ENCODE assay signal across 30 cellular contexts in the genomic region with DNA sequence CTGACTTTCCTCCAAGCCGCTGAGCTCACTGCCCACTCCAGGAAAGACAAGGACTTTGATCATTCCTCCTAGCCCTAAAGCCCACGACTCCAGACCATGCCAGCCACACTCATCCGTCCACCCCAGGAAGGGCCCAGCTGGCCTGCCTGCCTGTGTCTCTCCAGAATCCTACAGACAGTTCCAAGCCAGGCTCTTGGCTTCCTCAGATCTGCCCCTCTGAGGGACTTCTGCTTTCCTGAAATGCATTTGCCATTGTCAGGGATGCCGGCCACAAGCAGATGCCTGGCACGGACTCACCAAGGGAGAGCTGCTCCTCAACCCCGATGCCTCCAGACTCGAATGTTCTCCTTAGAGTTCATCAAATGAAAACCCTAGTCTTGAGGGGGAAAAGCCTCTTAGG.
"Had no signal": no experiment of that assay in that cellular context is flagged by ENCODE, and none has a peak within 500 bp of the region (broad histone marks: within the 10 kb centered on the region; RNA-seq: fewer than 3 reads in every experiment).

No MANE protein-coding gene starts in this region.

- H3K27me3 ChIP-seq: Peyer's patch had no signal

- H3K27me3 Mint-ChIP-seq: activated CD4-positive, alpha-beta T cell treated with anti-CD3 and anti-CD28 coated beads, Interleukin-2, amount 10 ng/mL, durations not matched to agents 7 days and 5 days; activated naive CD8-positive, alpha-beta T cell; activated naive CD8-positive, alpha-beta T cell treated with anti-CD3 and anti-CD28 coated beads, Interleukin-2, amount 50 U/mL, for 24 hours; activated T-cell treated with anti-CD3 and anti-CD28 coated beads, Interleukin-2, amount 50 U/mL, for 24 hours had no signal

- H3K36me3 Mint-ChIP-seq: activated naive CD4-positive, alpha-beta T cell treated with anti-CD3 and anti-CD28 coated beads, Interleukin-2, amount 10 ng/mL, durations not matched to agents 7 days and 5 days; activated naive CD8-positive, alpha-beta T cell; brain; WTC11 had no signal

- H3K27ac ChIP-seq: KMS-11, Peyer's patch, RWPE1 had no signal

- DNase-seq: activated CD4-positive, alpha-beta T cell treated with anti-CD3 and anti-CD28 coated beads for 36 hours; activated CD4-positive, alpha-beta T cell treated with anti-CD3 and anti-CD28 coated beads, Interleukin-2, amount 10 ng/mL, durations not matched to agents 7 days and 5 days; activated CD4-positive, alpha-beta T cell treated with anti-CD3 and anti-CD28 coated beads, Interleukin-2, amount 50 U/mL, for 48 hours; activated CD8-positive, alpha-beta T cell treated with anti-CD3 and anti-CD28 coated beads, Interleukin-2, amount 10 ng/mL, durations not matched to agents 7 days and 5 days; activated naive CD4-positive, alpha-beta T cell treated with anti-CD3 and anti-CD28 coated beads, Interleukin-2, amount 10 ng/mL, durations not matched to agents 7 days and 5 days; activated naive CD8-positive, alpha-beta T cell treated with anti-CD3 and anti-CD28 coated beads, Interleukin-2, amount 50 U/mL, for 24 hours; activated T-cell treated with anti-CD3 and anti-CD28 coated beads, Interleukin-2, amount 50 U/mL, for 24 hours; NCI-H1048; NCI-H1105 treated with DMSO at 0.1 percent for 48 hours; NCI-H1436 treated with DMSO at 0.1 percent for 48 hours; NCI-H1694 treated with DMSO at 0.1 percent for 48 hours; NCI-H2029; NCI-H345; NCI-H510A; NCI-H526; NCI-H748 treated with DMSO at 0.1 percent for 48 hours; NK-92 treated with Interleukin-12 subunit alpha and Interleukin-12 subunit beta, amount 100 ng/mL, for 24 hours; Right ventricle myocardium superior; SW 1271 had no signal

- H3K4me1 ChIP-seq: Peyer's patch had no signal

- H3K4me3 Mint-ChIP-seq: activated CD4-positive, alpha-beta T cell treated with anti-CD3 and anti-CD28 coated beads for 36 hours; activated CD4-positive, alpha-beta T cell treated with anti-CD3 and anti-CD28 coated beads, Interleukin-2, amount 10 ng/mL, durations not matched to agents 7 days and 5 days; activated CD8-positive, alpha-beta T cell treated with anti-CD3 and anti-CD28 coated beads, Interleukin-2, amount 10 ng/mL, durations not matched to agents 7 days and 5 days; activated naive CD4-positive, alpha-beta T cell treated with anti-CD3 and anti-CD28 coated beads, Interleukin-2, amount 10 ng/mL, durations not matched to agents 7 days and 5 days; activated naive CD8-positive, alpha-beta T cell; activated naive CD8-positive, alpha-beta T cell treated with anti-CD3 and anti-CD28 coated beads, Interleukin-2, amount 50 U/mL, for 24 hours; activated T-cell treated with anti-CD3 and anti-CD28 coated beads, Interleukin-2, amount 50 U/mL, for 24 hours; brain; T-helper 2 cell treated with Interferon-gamma antibody and Interleukin-4, amounts not matched to agents 5 μg/mL and 100 μg/mL, for 36 hours; WTC11 had no signal

- ATAC-seq: activated CD4-positive, alpha-beta T cell treated with anti-CD3 and anti-CD28 coated beads for 36 hours; activated CD4-positive, CD25-positive, alpha-beta regulatory T cell treated with anti-CD3 and anti-CD28 coated beads, Interleukin-2, amount 50 U/mL, for 24 hours; activated CD8-positive, alpha-beta T cell treated with anti-CD3 and anti-CD28 coated beads, Interleukin-2, amount 10 ng/mL, durations not matched to agents 7 days and 5 days; activated naive CD8-positive, alpha-beta T cell treated with anti-CD3 and anti-CD28 coated beads, Interleukin-2, amount 50 U/mL, for 24 hours; PC-3; WTC11 had no signal

- H3K9me3 ChIP-seq: Peyer's patch had no signal

- FAIRE-seq: bronchial epithelial cell had no signal

- H3K4me3 ChIP-seq: Peyer's patch had no signal

- H3K27ac Mint-ChIP-seq: activated CD4-positive, alpha-beta T cell treated with anti-CD3 and anti-CD28 coated beads for 36 hours; activated CD4-positive, alpha-beta T cell treated with anti-CD3 and anti-CD28 coated beads, Interleukin-2, amount 10 ng/mL, durations not matched to agents 7 days and 5 days; activated CD8-positive, alpha-beta T cell treated with anti-CD3 and anti-CD28 coated beads, Interleukin-2, amount 10 ng/mL, durations not matched to agents 7 days and 5 days; activated naive CD4-positive, alpha-beta T cell treated with anti-CD3 and anti-CD28 coated beads, Interleukin-2, amount 10 ng/mL, durations not matched to agents 7 days and 5 days; activated naive CD8-positive, alpha-beta T cell; activated naive CD8-positive, alpha-beta T cell treated with anti-CD3 and anti-CD28 coated beads, Interleukin-2, amount 50 U/mL, for 24 hours; activated T-cell treated with anti-CD3 and anti-CD28 coated beads, Interleukin-2, amount 50 U/mL, for 24 hours; activated T-helper 2 cell treated with anti-CD3 and anti-CD28 coated beads, Interferon-gamma antibody, Interleukin-2, Interleukin-4, amounts not matched to agents 10 μg/mL and 5 μg/mL and 100 μg/mL, durations not matched to agents 14 hours and 24 hours and 36 hours; brain; T-helper 2 cell treated with Interferon-gamma antibody and Interleukin-4, amounts not matched to agents 5 μg/mL and 100 μg/mL, for 36 hours; WTC11 had no signal

- H3K36me3 ChIP-seq: Peyer's patch had no signal

- H3K4me1 Mint-ChIP-seq: activated CD4-positive, alpha-beta T cell treated with anti-CD3 and anti-CD28 coated beads for 36 hours; activated CD4-positive, alpha-beta T cell treated with anti-CD3 and anti-CD28 coated beads, Interleukin-2, amount 10 ng/mL, durations not matched to agents 7 days and 5 days; activated naive CD4-positive, alpha-beta T cell treated with anti-CD3 and anti-CD28 coated beads, Interleukin-2, amount 10 ng/mL, durations not matched to agents 7 days and 5 days; activated naive CD8-positive, alpha-beta T cell treated with anti-CD3 and anti-CD28 coated beads, Interleukin-2, amount 50 U/mL, for 24 hours; WTC11 had no signal
